ENCODE assay signal across 8 cellular contexts in the genomic region with DNA sequence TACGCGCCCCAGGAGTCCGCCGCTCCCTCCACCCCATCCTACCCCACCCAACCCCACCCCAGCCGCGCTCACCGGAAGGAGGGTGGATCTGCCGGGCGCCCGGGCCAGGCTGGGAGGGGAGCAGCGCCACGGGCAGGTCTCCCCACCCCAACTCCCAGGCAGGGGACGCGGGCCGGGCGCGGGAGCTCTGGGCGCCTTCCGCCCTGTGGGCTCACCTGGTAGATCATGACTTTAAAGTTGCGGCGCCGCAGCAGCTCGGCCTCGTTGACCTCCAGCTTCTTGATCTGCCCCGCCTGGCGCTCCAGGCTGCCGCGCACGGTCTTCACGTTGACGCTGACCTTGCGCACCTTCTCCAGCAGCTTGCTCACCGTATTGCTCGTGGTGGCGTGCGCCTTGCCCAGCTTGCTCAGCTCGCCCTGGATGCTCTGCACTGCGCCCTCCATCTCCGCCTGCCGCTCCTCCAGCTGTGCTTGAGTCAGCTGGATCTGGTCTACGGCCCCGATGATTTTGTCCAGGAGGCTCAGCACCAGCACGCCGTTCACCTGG. TPM values are rescaled to one million over a fixed set of nuclear protein-coding genes. Genes with fewer than 3 reads are reported as not detected.
A peak's percentile ranks its signal among the peaks of the same experiment; 100 is the strongest.
DNase-seq lines count a peak whose midpoint lies in the region; ATAC-seq, FAIRE-seq and TF ChIP-seq lines count a peak whose summit lies in the region.

No MANE protein-coding gene starts in this region.

- peaks cover 0 to 4% of the 10 kb centered on the region in 2 donors for H3K36me3 ChIP-seq in ascending aorta

- no peak for FAIRE-seq in GM19239 (lab: Jason Lieb, UNC)

- no peak for ATAC-seq in HG02938 (IDR thresholded peaks at IDR 0.05; ENCODE audit: unreplicated experiment)

- DNase-seq in D341Med (ENCODE audit: low spot score) (peak; percentile 74), NB4 (ENCODE audit: low read depth) (peak; percentile 21), ascending aorta (ENCODE audit: low spot score in 2 of 2) (no peak), iPS-NIHi11 (ENCODE audit: low spot score) (peak; percentile 44), GM19239 (ENCODE audit: insufficient read length, low spot score) (no peak), NCI-H1048 (lab: John Stamatoyannopoulos, UW) (no peak)
- DNase-seq in stimulated activated CD4-positive, alpha-beta T cell treated with anti-CD3 and anti-CD28 coated beads, Interleukin-15, amount 100 ng/mL, for 24 hours: peak; percentile 57

- no peak for TF ChIP-seq POLR2A in NB4 (IDR thresholded peaks at IDR 0.05; ENCODE audit: extremely low read depth, insufficient read length)

- H3K9me3 ChIP-seq in ascending aorta: no peaks in the 10 kb centered on the region

- H3K4me3 ChIP-seq in NB4 (ENCODE audit: low read depth, low read length): no peak overlapping the region
- peak overlapping the region; percentile 92 to 100 for H3K4me3 ChIP-seq in ascending aorta

- H3K27me3 ChIP-seq in ascending aorta: no peaks in the 10 kb centered on the region

- peak overlapping the region; percentile 99 to 100 for H3K27ac ChIP-seq in ascending aorta

- no peak for TF ChIP-seq CTCF in NB4 (IDR thresholded peaks at IDR 0.05; ENCODE audit: low read depth, low read length)
- TF ChIP-seq CTCF in ascending aorta (IDR thresholded peaks at IDR 0.05): no peak

- peaks cover 10 to 34% of the 10 kb centered on the region in 2 donors for H3K4me1 ChIP-seq in ascending aorta

- intact Hi-C loops in ascending aorta (cut with DNase I): loop anchor here (2.0 to 5.0 kb wide), 4 partner anchors 36 to 254 kb away; a partner anchor contains a TSS

RNA-seq across cellular contexts. Expression of a gene that starts 0.6 kb away (rescaled TPM):
- 548 TPM for total RNA-seq in ascending aorta

RNA-seq across cellular contexts. Expression of a gene that starts 34.2 kb away (rescaled TPM):
- 181 TPM for total RNA-seq in ascending aorta

RNA-seq across cellular contexts. Expression of a gene that starts 36.2 kb away (rescaled TPM):
- 59.0 TPM for total RNA-seq in ascending aorta

Comparison
In these comparisons a context has a peak if more than half of its experiments do, and no peak if none do; other contexts are left out.
1. DNase-seq: peak in D341Med (single experiment), NB4 (single experiment), iPS-NIHi11 (single experiment) and stimulated activated CD4-positive, alpha-beta T cell treated with anti-CD3 and anti-CD28 coated beads, Interleukin-15, amount 100 ng/mL, for 24 hours (single experiment); none in ascending aorta (0 of 2), GM19239 (single experiment) and NCI-H1048 (single experiment).